10 cellular contexts compared by ENCODE assay signal in genomic region chr10:114715171-114715670, GRCh38. TPM values are rescaled to one million over a fixed set of nuclear protein-coding genes. Genes with fewer than 3 reads are reported as not detected.
DNase-seq lines count a peak whose midpoint lies in the region; ATAC-seq and TF ChIP-seq lines count a peak whose summit lies in the region.
"Had no signal": no experiment of that assay in that cellular context is flagged by ENCODE, and none has a peak within 500 bp of the region (broad histone marks: within the 10 kb centered on the region; RNA-seq: fewer than 3 reads in every experiment).

No MANE protein-coding gene starts in this region.

- H3K36me3 ChIP-seq in adipocyte (ENCODE audit: control insufficient read depth, insufficient read depth, low read length, severe bottlenecking): no peaks in the 10 kb centered on the region
- H3K36me3 ChIP-seq in sigmoid colon: no peaks in the 10 kb centered on the region
- H3K36me3 ChIP-seq in testis (ENCODE audit: low read depth, missing control alignments): no peaks in the 10 kb centered on the region

- TF ChIP-seq EP300 in sigmoid colon (IDR thresholded peaks at IDR 0.05): no peak

- H3K4me3 ChIP-seq in adipocyte (ENCODE audit: low read length) (peak overlapping the region; percentile 65), foreskin fibroblast (ENCODE audit: low read depth in 1 of 2, low read length in 2 of 2) (no peak overlapping the region), sigmoid colon (no peak overlapping the region), testis (no peak overlapping the region)

- H3K27ac ChIP-seq in sigmoid colon (peak overlapping the region in 3 of 4 donors; percentile 8 to 62 (median 50)), testis (peak overlapping the region in 1 of 2 donors; percentile 37)

- H3K9me3 ChIP-seq in adipocyte (ENCODE audit: control insufficient read depth, low read length): no peaks in the 10 kb centered on the region
- no peaks in the 10 kb centered on the region for H3K9me3 ChIP-seq in sigmoid colon
- no peaks in the 10 kb centered on the region for H3K9me3 ChIP-seq in testis

- DNase-seq in ELR (ENCODE audit: low read depth) (peak; percentile 25), adipocyte (ENCODE audit: low read depth) (peak; percentile 80), foreskin fibroblast (peak; percentile 30 to 72), sigmoid colon (no peak), iPS-NIHi11 (ENCODE audit: low spot score) (no peak), testis (no peak), left lobe of liver (ENCODE audit: low spot score) (no peak), NCI-H82 (lab: John Stamatoyannopoulos, UW) (no peak)
- DNase-seq: activated CD4-positive, alpha-beta T cell treated with anti-CD3 and anti-CD28 coated beads for 36 hours; effector CD4-positive, alpha-beta T cell had no signal

- no peaks in the 10 kb centered on the region for H3K27me3 ChIP-seq in adipocyte (replicated peaks; ENCODE audit: control insufficient read depth, insufficient read depth, low read length)
- H3K27me3 ChIP-seq in sigmoid colon: no peaks in the 10 kb centered on the region
- no peaks in the 10 kb centered on the region for H3K27me3 ChIP-seq in testis

- TF ChIP-seq POLR2A in sigmoid colon (IDR thresholded peaks at IDR 0.05): no peak
- TF ChIP-seq POLR2A in testis (IDR thresholded peaks at IDR 0.05): no peak

- TF ChIP-seq CTCF in foreskin fibroblast (IDR thresholded peaks at IDR 0.05; ENCODE audit: low read depth, low read length) (no peak), sigmoid colon (IDR thresholded peaks at IDR 0.05) (no peak), testis (IDR thresholded peaks at IDR 0.05) (no peak)

- H3K4me1 ChIP-seq in adipocyte (ENCODE audit: control insufficient read depth, insufficient read depth, low read length) (peaks cover 37% of the 10 kb centered on the region), sigmoid colon (peaks cover 0 to 28% (median 21%) of the 10 kb centered on the region in 4 donors), testis (peaks cover 6% of the 10 kb centered on the region)

- WGBS in sigmoid colon, 2 donors: 69 to 74% methylated on average over 7 of the region's 7 CpGs
- 32 to 36% methylated on average over 7 of the region's 7 CpGs for WGBS in testis, 2 donors

- H3K9ac ChIP-seq in adipocyte (ENCODE audit: low read length): peak overlapping the region; percentile 68

- intact Hi-C loops in sigmoid colon (cut with DNase I) (no loop called here), testis (cut with DNase I; ENCODE audit: low total_unique reads) (no loop called here)

- ATAC-seq in left lobe of liver: no peak
- ATAC-seq: activated CD4-positive, alpha-beta T cell treated with anti-CD3 and anti-CD28 coated beads for 36 hours had no signal

RNA-seq across cellular contexts. Expression of gene ABLIM1, which starts 57.1 kb away (rescaled TPM):
- total RNA-seq in sigmoid colon: 100 to 1,000 TPM in 1 of 4 donors, 10 to 100 TPM in 3; 41.9 to 127 (median 73.9) TPM
- 10 to 100 TPM; 46.8 to 49.5 (median 47.9) TPM for polyA plus RNA-seq in sigmoid colon
- total RNA-seq in testis: 100 to 1,000 TPM; 128 to 137 TPM
- polyA plus RNA-seq in testis (ENCODE audit: insufficient read depth, low read depth, low replicate concordance): 90.0 TPM
- 47.0 TPM for total RNA-seq in left lobe of liver

Comparison
In these comparisons a context has a peak if more than half of its experiments do, and no peak if none do; other contexts are left out.
1. DNase-seq: peak in ELR (single experiment), adipocyte (single experiment) and foreskin fibroblast (2 of 2); none in sigmoid colon (single experiment), iPS-NIHi11 (single experiment), testis (single experiment), left lobe of liver (single experiment) and NCI-H82 (single experiment).